ENCODE assay signal across 17 cellular contexts in genomic region chr11:121300313-121300971, GRCh38. TPM values are rescaled to one million over a fixed set of nuclear protein-coding genes. Genes with fewer than 3 reads are reported as not detected.
DNase-seq lines count a peak whose midpoint lies in the region; ATAC-seq and FAIRE-seq lines count a peak whose summit lies in the region.
"Had no signal": no experiment of that assay in that cellular context is flagged by ENCODE, and none has a peak within 500 bp of the region (broad histone marks: within the 10 kb centered on the region; RNA-seq: fewer than 3 reads in every experiment).

No MANE protein-coding gene starts in this region.

- H3K4me3 ChIP-seq in trophoblast cell (ENCODE audit: low read depth, low read length) = no peak overlapping the region
- H3K4me3 ChIP-seq: MG63, suprapubic skin had no signal

- DNase-seq in GM18507 (ENCODE audit: extremely low spot score, insufficient read length, low read depth) = no peak
- peak; percentile 36 for DNase-seq in NCI-H2227 treated with DMSO at 0.1 percent for 48 hours (lab: John Stamatoyannopoulos, UW)
- no peak for DNase-seq in left ventricle myocardium superior
- no peak for DNase-seq in trophoblast cell
- DNase-seq in activated T-cell treated with anti-CD3 and anti-CD28 coated beads, Interleukin-2, amount 50 U/mL, for 1 hour = no peak
- DNase-seq in activated CD8-positive, alpha-beta memory T cell treated with anti-CD3 and anti-CD28 coated beads for 24 hours = no peak
- DNase-seq: activated B cell treated with CpG ODN at 0.5 μM for 24 hours; activated naive CD4-positive, alpha-beta T cell treated with Interleukin-2 at 50 U/mL for 16 hours; brain microvascular endothelial cell; DND-41; foreskin melanocyte; immature natural killer cell; MG63; posterior cingulate gyrus had no signal

- no peak overlapping the region for H2AK5ac ChIP-seq in trophoblast cell (ENCODE audit: low read length)

- H3K9me3 ChIP-seq in trophoblast cell (ENCODE audit: insufficient read depth, low read depth, low read length) = no peaks in the 10 kb centered on the region
- H3K9me3 ChIP-seq: suprapubic skin had no signal

- H4K12ac ChIP-seq in trophoblast cell (ENCODE audit: low read depth, low read length) = peak overlapping the region; percentile 43

- no peak overlapping the region for H3K23ac ChIP-seq in trophoblast cell (ENCODE audit: low read length)

- ATAC-seq in left ventricle myocardium superior (peak; percentile 88), GM19463 (IDR thresholded peaks at IDR 0.05; ENCODE audit: unreplicated experiment) (no peak), HG03457 (IDR thresholded peaks at IDR 0.05; ENCODE audit: unreplicated experiment) (no peak)

- no peak overlapping the region for H4K8ac ChIP-seq in trophoblast cell (ENCODE audit: low read depth, low read length)

- H2BK5ac ChIP-seq in trophoblast cell (ENCODE audit: low read depth, low read length, poor library complexity) = no peak overlapping the region

- FAIRE-seq in GM18507 (lab: Jason Lieb, UNC) = peak; percentile 58

- H3K27me3 ChIP-seq in trophoblast cell (ENCODE audit: insufficient read depth, low read length) = no peaks in the 10 kb centered on the region
- H3K27me3 ChIP-seq: brain microvascular endothelial cell, MG63, suprapubic skin had no signal

- no peak overlapping the region for H3K14ac ChIP-seq in trophoblast cell (ENCODE audit: low read length)

- peak overlapping the region; percentile 75 for H3K4ac ChIP-seq in trophoblast cell (ENCODE audit: low read depth, low read length)

- no peak overlapping the region for H4K91ac ChIP-seq in trophoblast cell (ENCODE audit: low read depth, low read length)

- no peak overlapping the region for H3K4me2 ChIP-seq in trophoblast cell (ENCODE audit: low read length)

- H3K36me3 ChIP-seq in trophoblast cell (ENCODE audit: control insufficient read depth in 1 of 2, insufficient read depth in 2 of 2, low read length in 2 of 2) = peaks cover 6 to 11% of the 10 kb centered on the region in 2 experiments

- H3K9ac ChIP-seq in trophoblast cell (ENCODE audit: low read length) = no peak overlapping the region

- peaks cover 2 to 16% of the 10 kb centered on the region in 2 experiments for H3K4me1 ChIP-seq in trophoblast cell (ENCODE audit: control insufficient read depth in 1 of 2, insufficient read depth in 2 of 2, low read length in 2 of 2)

- H3K27ac ChIP-seq in trophoblast cell (ENCODE audit: low read depth, low read length) = no peak overlapping the region
- H3K27ac ChIP-seq: brain microvascular endothelial cell, suprapubic skin had no signal

- H3K18ac ChIP-seq in trophoblast cell (ENCODE audit: low read length) = no peak overlapping the region

- H2AFZ ChIP-seq in trophoblast cell (ENCODE audit: insufficient read depth, low read length, poor library complexity) = no peak overlapping the region

- intact Hi-C loops in left ventricle myocardium superior (cut with micrococcal nuclease) = no loop called here

- H3K79me2 ChIP-seq in trophoblast cell (ENCODE audit: control insufficient read depth, insufficient read depth, low read length, poor library complexity) = peaks cover 3% of the 10 kb centered on the region

- no peak overlapping the region for H2BK120ac ChIP-seq in trophoblast cell (ENCODE audit: insufficient read depth, low read length, poor library complexity)

- H2BK12ac ChIP-seq in trophoblast cell (ENCODE audit: low read length) = no peak overlapping the region

- H3K79me1 ChIP-seq in trophoblast cell (ENCODE audit: low read length) = no peaks in the 10 kb centered on the region

- no CpG with 5 or more reads among the region's 2 CpGs for WGBS in trophoblast cell (ENCODE audit: extremely low coverage, insufficient coverage, insufficient read length)

RNA-seq across cellular contexts. Expression of gene SC5D, which starts 7.9 kb away (rescaled TPM):
- 20.7 TPM for total RNA-seq in left ventricle myocardium superior
- polyA plus RNA-seq in trophoblast cell (2013) = 230 and 232 TPM in 2 replicates
